Comparison of ENCODE assay signal across 8 cellular contexts in genomic region chr5:149550608-149551226, GRCh38. TPM values are rescaled to one million over a fixed set of nuclear protein-coding genes. Genes with fewer than 3 reads are reported as not detected.
A peak's percentile ranks its signal among the peaks of the same experiment; 100 is the strongest.
DNase-seq lines count a peak whose midpoint lies in the region; ATAC-seq and TF ChIP-seq lines count a peak whose summit lies in the region.

No MANE protein-coding gene starts in this region.

- no peaks in the 10 kb centered on the region for H3K27me3 Mint-ChIP-seq in T-helper 2 cell treated with Interferon-gamma antibody and Interleukin-4, amounts not matched to agents 5 μg/mL and 100 μg/mL, for 36 hours (ENCODE audit: low read depth)
- H3K27me3 Mint-ChIP-seq in activated T-cell treated with anti-CD3 and anti-CD28 coated beads, Interleukin-2, amount 50 U/mL, for 72 hours (ENCODE audit: low read depth), result no peaks in the 10 kb centered on the region

- H3K27me3 ChIP-seq in heart right ventricle, result no peaks in the 10 kb centered on the region

- peaks cover 44% of the 10 kb centered on the region for H3K36me3 Mint-ChIP-seq in T-helper 2 cell treated with Interferon-gamma antibody and Interleukin-4, amounts not matched to agents 5 μg/mL and 100 μg/mL, for 36 hours (ENCODE audit: low read depth)
- peaks cover 22 to 40% of the 10 kb centered on the region in 2 donors for H3K36me3 Mint-ChIP-seq in activated T-cell treated with anti-CD3 and anti-CD28 coated beads, Interleukin-2, amount 50 U/mL, for 72 hours (ENCODE audit: insufficient read depth in 2 of 2)

- H3K4me3 Mint-ChIP-seq in T-helper 2 cell treated with Interferon-gamma antibody and Interleukin-4, amounts not matched to agents 5 μg/mL and 100 μg/mL, for 36 hours, result peak overlapping the region; percentile 96
- peak overlapping the region; percentile 95 to 98 for H3K4me3 Mint-ChIP-seq in activated T-cell treated with anti-CD3 and anti-CD28 coated beads, Interleukin-2, amount 50 U/mL, for 72 hours

- peaks cover 7 to 56% (median 47%) of the 10 kb centered on the region in 9 donors for H3K4me1 ChIP-seq in heart right ventricle

- intact Hi-C loops in heart right ventricle (cut with DNase I), result loop anchor here in 7 of 10 donors (1.0 to 10.0 kb wide), 8 partner anchors 33 to 108 kb away; no protein-coding TSS in a partner anchor

- no peaks in the 10 kb centered on the region for H3K9me3 ChIP-seq in heart right ventricle

- peaks cover 0 to 42% (median 12%) of the 10 kb centered on the region in 9 donors for H3K36me3 ChIP-seq in heart right ventricle

- peak overlapping the region; percentile 88 to 100 (median 99) for H3K27ac ChIP-seq in heart right ventricle

- H3K27ac Mint-ChIP-seq in T-helper 2 cell treated with Interferon-gamma antibody and Interleukin-4, amounts not matched to agents 5 μg/mL and 100 μg/mL, for 36 hours, result peak overlapping the region; percentile 99
- peak overlapping the region; percentile 100 for H3K27ac Mint-ChIP-seq in activated T-cell treated with anti-CD3 and anti-CD28 coated beads, Interleukin-2, amount 50 U/mL, for 72 hours

- WGBS in heart right ventricle, 2 donors, result 0 to 1% methylated on average over 39 of the region's 39 CpGs

- no peaks in the 10 kb centered on the region for H3K9me3 Mint-ChIP-seq in T-helper 2 cell treated with Interferon-gamma antibody and Interleukin-4, amounts not matched to agents 5 μg/mL and 100 μg/mL, for 36 hours
- no peaks in the 10 kb centered on the region for H3K9me3 Mint-ChIP-seq in activated T-cell treated with anti-CD3 and anti-CD28 coated beads, Interleukin-2, amount 50 U/mL, for 72 hours

- TF ChIP-seq CTCF in heart right ventricle (IDR thresholded peaks at IDR 0.05) (no peak), retinal pigment epithelial cell (conservative IDR thresholded peaks at IDR 0.05; ENCODE audit: low read depth, low read length) (no peak)

- H3K4me3 ChIP-seq in heart right ventricle (peak overlapping the region; percentile 53 to 99 (median 84)), retinal pigment epithelial cell (ENCODE audit: low read length) (peak overlapping the region; percentile 100)

- ATAC-seq in HG03175 (IDR thresholded peaks at IDR 0.05; ENCODE audit: unreplicated experiment) (peak; percentile 3), heart right ventricle (peak; percentile 6 to 52 (median 16))
- ATAC-seq in activated T-cell treated with anti-CD3 and anti-CD28 coated beads, Interleukin-2, amount 50 U/mL, for 72 hours (replicated peaks in 1 of 2), result peak in 1 of 2 donors; percentile 8

- peaks cover 21% of the 10 kb centered on the region for H3K4me1 Mint-ChIP-seq in T-helper 2 cell treated with Interferon-gamma antibody and Interleukin-4, amounts not matched to agents 5 μg/mL and 100 μg/mL, for 36 hours (ENCODE audit: low read depth)
- peaks cover 37% of the 10 kb centered on the region for H3K4me1 Mint-ChIP-seq in activated T-cell treated with anti-CD3 and anti-CD28 coated beads, Interleukin-2, amount 50 U/mL, for 72 hours (ENCODE audit: low read depth)

- no peak for DNase-seq in T-helper 2 cell treated with Interferon-gamma antibody and Interleukin-4, amounts not matched to agents 5 μg/mL and 100 μg/mL, for 36 hours (ENCODE audit: low spot score)
- DNase-seq in T-helper 2 cell, result no peak
- DNase-seq in activated T-cell treated with anti-CD3 and anti-CD28 coated beads, Interleukin-2, amount 50 U/mL, for 72 hours, result no peak
- DNase-seq in heart right ventricle, result no peak
- no peak for DNase-seq in retinal pigment epithelial cell (ENCODE audit: low read depth)
- DNase-seq in kidney glomerular epithelial cell (lab: John Stamatoyannopoulos, UW), result no peak
- no peak for DNase-seq in AG08395 (ENCODE audit: low spot score)

RNA-seq across cellular contexts. Expression of gene CSNK1A1, which starts 0.5 kb away (rescaled TPM):
- 100 to 1,000 TPM; 176 to 209 TPM for total RNA-seq in activated T-cell treated with anti-CD3 and anti-CD28 coated beads, Interleukin-2, amount 50 U/mL, for 72 hours
- 100 to 1,000 TPM; 174 to 363 (median 224) TPM for total RNA-seq in heart right ventricle
- polyA plus RNA-seq in heart right ventricle, result 10 to 100 TPM; 47.9 to 76.0 TPM

RNA-seq across cellular contexts. Expression of gene ARHGEF37, which starts 30.6 kb away (rescaled TPM):
- 1 to 10 TPM; 1.6 to 3.7 TPM for total RNA-seq in activated T-cell treated with anti-CD3 and anti-CD28 coated beads, Interleukin-2, amount 50 U/mL, for 72 hours
- total RNA-seq in heart right ventricle, result 10 to 100 TPM; 13.1 to 31.8 (median 18.3) TPM
- polyA plus RNA-seq in heart right ventricle, result 10 to 100 TPM in 1 of 2 donors, 1 to 10 TPM in 1; 4.5 to 10.1 TPM
